17 cellular contexts compared by ENCODE assay signal in the genomic region with DNA sequence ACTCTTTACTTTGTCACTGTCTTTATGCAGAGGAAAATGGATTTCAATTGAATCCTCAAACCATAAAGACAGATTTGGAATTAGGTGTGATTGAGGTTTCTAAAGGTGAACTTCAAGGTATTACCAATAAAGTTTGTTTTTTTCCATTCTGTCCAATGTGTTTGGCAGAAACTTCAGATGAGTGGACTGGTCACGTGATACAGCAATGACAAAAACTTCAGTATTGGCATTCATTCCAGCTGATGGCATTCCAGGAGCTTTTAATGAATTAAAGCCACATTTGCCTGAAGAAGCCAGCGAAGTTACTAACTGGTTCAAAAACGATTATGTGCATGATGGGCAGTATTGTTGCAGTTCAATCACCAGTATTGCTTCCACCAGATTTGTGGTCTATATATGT. TPM values are rescaled to one million over a fixed set of nuclear protein-coding genes. Genes with fewer than 3 reads are reported as not detected.
"Had no signal": no experiment of that assay in that cellular context is flagged by ENCODE, and none has a peak within 500 bp of the region (broad histone marks: within the 10 kb centered on the region; RNA-seq: fewer than 3 reads in every experiment).

No MANE protein-coding gene starts in this region.

- H3K4me1 Mint-ChIP-seq: activated CD4-positive, alpha-beta memory T cell treated with anti-CD3 and anti-CD28 coated beads, Interleukin-2, amount 10 ng/mL, durations not matched to agents 7 days and 5 days had no signal

- H3K27ac Mint-ChIP-seq: activated CD4-positive, alpha-beta memory T cell treated with anti-CD3 and anti-CD28 coated beads, Interleukin-2, amount 10 ng/mL, durations not matched to agents 7 days and 5 days; activated naive CD4-positive, alpha-beta T cell treated with anti-CD3 and anti-CD28 coated beads, Interleukin-2, amount 50 U/mL, for 72 hours; activated T-cell treated with anti-CD3 and anti-CD28 coated beads, Interleukin-2, amount 50 U/mL, for 24 hours; T-helper 1 cell treated with Interleukin-12 subunit alpha and Interleukin-12 subunit beta and Interleukin-4 antibody, amounts not matched to agents 30 μg/mL and 1 μg/mL, for 36 hours had no signal

- H3K27ac ChIP-seq: colonic mucosa, esophagus squamous epithelium, psoas muscle, spleen had no signal

- ATAC-seq: activated naive CD4-positive, alpha-beta T cell treated with anti-CD3 and anti-CD28 coated beads, Interleukin-2, amount 50 U/mL, for 72 hours; psoas muscle; sciatic nerve had no signal

- H3K9me3 ChIP-seq: colonic mucosa, esophagus squamous epithelium, psoas muscle, spleen, uterus had no signal

- H3K4me1 ChIP-seq: colonic mucosa, psoas muscle, spleen had no signal

- H3K9me3 Mint-ChIP-seq: activated CD4-positive, alpha-beta memory T cell treated with anti-CD3 and anti-CD28 coated beads, Interleukin-2, amount 10 ng/mL, durations not matched to agents 7 days and 5 days; activated naive CD4-positive, alpha-beta T cell treated with anti-CD3 and anti-CD28 coated beads, Interleukin-2, amount 50 U/mL, for 72 hours; activated T-cell treated with anti-CD3 and anti-CD28 coated beads, Interleukin-2, amount 50 U/mL, for 24 hours; neural crest cell; T-helper 1 cell treated with Interleukin-12 subunit alpha and Interleukin-12 subunit beta and Interleukin-4 antibody, amounts not matched to agents 30 μg/mL and 1 μg/mL, for 36 hours had no signal

- H3K36me3 ChIP-seq: colonic mucosa, esophagus squamous epithelium, spleen, uterus had no signal

- H3K4me3 Mint-ChIP-seq: activated CD4-positive, alpha-beta memory T cell treated with anti-CD3 and anti-CD28 coated beads, Interleukin-2, amount 10 ng/mL, durations not matched to agents 7 days and 5 days; activated T-cell treated with anti-CD3 and anti-CD28 coated beads, Interleukin-2, amount 50 U/mL, for 24 hours; brain; neural crest cell; T-helper 1 cell treated with Interleukin-12 subunit alpha and Interleukin-12 subunit beta and Interleukin-4 antibody, amounts not matched to agents 30 μg/mL and 1 μg/mL, for 36 hours had no signal

- H3K27me3 ChIP-seq: colonic mucosa, uterus had no signal

- H3K4me3 ChIP-seq: colonic mucosa, esophagus squamous epithelium, psoas muscle, spleen, uterus had no signal

- DNase-seq: activated CD4-positive, alpha-beta memory T cell treated with anti-CD3 and anti-CD28 coated beads, Interleukin-2, amount 10 ng/mL, durations not matched to agents 7 days and 5 days; activated CD4-positive, alpha-beta T cell treated with anti-CD3 and anti-CD28 coated beads for 4 hours; activated effector memory CD4-positive, alpha-beta T cell treated with Interleukin-2 at 50 U/mL for 16 hours; activated T-cell treated with anti-CD3 and anti-CD28 coated beads, Interleukin-2, amount 50 U/mL, for 24 hours; central memory CD4-positive, alpha-beta T cell; colonic mucosa; effector CD4-positive, alpha-beta T cell; esophagus squamous epithelium; psoas muscle; spleen; uterus had no signal

- H3K36me3 Mint-ChIP-seq: activated naive CD4-positive, alpha-beta T cell treated with anti-CD3 and anti-CD28 coated beads, Interleukin-2, amount 50 U/mL, for 72 hours; brain had no signal

RNA-seq across cellular contexts. Expression of a gene that starts 4.5 kb away (rescaled TPM):
- total RNA-seq: activated CD4-positive, alpha-beta memory T cell treated with anti-CD3 and anti-CD28 coated beads, Interleukin-2, amount 10 ng/mL, durations not matched to agents 7 days and 5 days; activated naive CD4-positive, alpha-beta T cell treated with anti-CD3 and anti-CD28 coated beads, Interleukin-2, amount 50 U/mL, for 72 hours; osteocyte had no signal
